1 cellular context compared by ENCODE assay signal in the genomic region with DNA sequence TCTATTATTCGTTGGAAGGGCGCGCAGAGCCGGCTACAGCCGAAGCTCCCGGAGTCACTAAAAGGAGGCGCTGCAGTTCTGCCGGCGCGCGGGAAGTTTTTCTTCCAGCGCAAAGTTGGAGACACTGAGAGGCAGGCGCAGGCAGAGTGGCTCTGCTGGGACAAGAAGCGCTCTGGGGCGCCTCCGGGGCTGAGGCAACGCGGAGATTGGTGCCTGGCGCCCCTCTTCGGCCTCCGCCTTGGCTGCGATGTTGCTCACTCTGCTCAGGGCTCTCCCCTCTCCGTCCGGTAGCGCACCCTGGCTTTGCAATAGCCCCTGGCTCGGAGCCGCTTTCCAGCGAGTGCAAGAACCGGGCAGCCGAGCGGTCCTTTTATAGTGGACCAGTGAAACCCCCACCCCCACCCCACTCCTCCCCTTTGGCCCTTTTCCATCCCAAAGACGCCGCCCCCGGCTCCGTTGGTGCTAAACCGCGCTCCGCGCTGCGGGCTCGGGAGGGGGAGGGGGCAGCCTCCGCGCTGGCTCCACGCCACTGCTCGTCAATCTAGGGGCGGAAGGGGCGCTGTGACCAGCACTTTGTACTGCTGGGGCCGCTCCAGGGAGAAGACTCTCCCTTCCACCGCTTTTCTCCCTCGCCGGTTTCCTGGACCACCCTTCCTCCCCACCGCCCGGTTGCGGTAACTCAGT.
TF ChIP-seq lines count a peak whose summit lies in the region.

A gene (minus strand): TSS at position 344 of the 684 bp plus-strand sequence. CDS start 455 bp downstream, outside the sequence.

TF ChIP-seq in SK-N-SH, 30 proteins besides CTCF, POLR2A, EP300 and RAD21 (continued from another document):
- TF ChIP-seq, protein P1, sequence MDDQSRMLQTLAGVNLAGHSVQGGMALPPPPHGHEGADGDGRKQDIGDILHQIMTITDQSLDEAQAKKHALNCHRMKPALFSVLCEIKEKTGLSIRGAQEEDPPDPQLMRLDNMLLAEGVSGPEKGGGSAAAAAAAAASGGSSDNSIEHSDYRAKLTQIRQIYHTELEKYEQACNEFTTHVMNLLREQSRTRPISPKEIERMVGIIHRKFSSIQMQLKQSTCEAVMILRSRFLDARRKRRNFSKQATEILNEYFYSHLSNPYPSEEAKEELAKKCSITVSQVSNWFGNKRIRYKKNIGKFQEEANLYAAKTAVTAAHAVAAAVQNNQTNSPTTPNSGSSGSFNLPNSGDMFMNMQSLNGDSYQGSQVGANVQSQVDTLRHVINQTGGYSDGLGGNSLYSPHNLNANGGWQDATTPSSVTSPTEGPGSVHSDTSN (IDR thresholded peaks at IDR 0.05), result peak; percentile 18; the same call in 1 of the 2 replicates
- TF ChIP-seq JUND (IDR thresholded peaks at IDR 0.05), result peak; percentile 19; the same call in 1 of the 2 replicates
- TF ChIP-seq TAF1 (IDR thresholded peaks at IDR 0.05; ENCODE audit: borderline replicate concordance, low read depth, low read length), result peak; percentile 93
- TF ChIP-seq POLR2AphosphoS5 (IDR thresholded peaks at IDR 0.05; ENCODE audit: low read depth, low read length), result peak; percentile 100
- no peak for TF ChIP-seq TEAD4 (IDR thresholded peaks at IDR 0.05; ENCODE audit: borderline replicate concordance, insufficient read depth)
- TF ChIP-seq, protein P2, sequence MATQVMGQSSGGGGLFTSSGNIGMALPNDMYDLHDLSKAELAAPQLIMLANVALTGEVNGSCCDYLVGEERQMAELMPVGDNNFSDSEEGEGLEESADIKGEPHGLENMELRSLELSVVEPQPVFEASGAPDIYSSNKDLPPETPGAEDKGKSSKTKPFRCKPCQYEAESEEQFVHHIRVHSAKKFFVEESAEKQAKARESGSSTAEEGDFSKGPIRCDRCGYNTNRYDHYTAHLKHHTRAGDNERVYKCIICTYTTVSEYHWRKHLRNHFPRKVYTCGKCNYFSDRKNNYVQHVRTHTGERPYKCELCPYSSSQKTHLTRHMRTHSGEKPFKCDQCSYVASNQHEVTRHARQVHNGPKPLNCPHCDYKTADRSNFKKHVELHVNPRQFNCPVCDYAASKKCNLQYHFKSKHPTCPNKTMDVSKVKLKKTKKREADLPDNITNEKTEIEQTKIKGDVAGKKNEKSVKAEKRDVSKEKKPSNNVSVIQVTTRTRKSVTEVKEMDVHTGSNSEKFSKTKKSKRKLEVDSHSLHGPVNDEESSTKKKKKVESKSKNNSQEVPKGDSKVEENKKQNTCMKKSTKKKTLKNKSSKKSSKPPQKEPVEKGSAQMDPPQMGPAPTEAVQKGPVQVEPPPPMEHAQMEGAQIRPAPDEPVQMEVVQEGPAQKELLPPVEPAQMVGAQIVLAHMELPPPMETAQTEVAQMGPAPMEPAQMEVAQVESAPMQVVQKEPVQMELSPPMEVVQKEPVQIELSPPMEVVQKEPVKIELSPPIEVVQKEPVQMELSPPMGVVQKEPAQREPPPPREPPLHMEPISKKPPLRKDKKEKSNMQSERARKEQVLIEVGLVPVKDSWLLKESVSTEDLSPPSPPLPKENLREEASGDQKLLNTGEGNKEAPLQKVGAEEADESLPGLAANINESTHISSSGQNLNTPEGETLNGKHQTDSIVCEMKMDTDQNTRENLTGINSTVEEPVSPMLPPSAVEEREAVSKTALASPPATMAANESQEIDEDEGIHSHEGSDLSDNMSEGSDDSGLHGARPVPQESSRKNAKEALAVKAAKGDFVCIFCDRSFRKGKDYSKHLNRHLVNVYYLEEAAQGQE (IDR thresholded peaks at IDR 0.05; ENCODE audit: low read depth, low read length), result peak; percentile 56; the same call in 1 of the 2 replicates
- no peak; the same call in 1 of the 2 replicates for TF ChIP-seq SMC3 (IDR thresholded peaks at IDR 0.05; ENCODE audit: low read depth, low read length)
- 0 out of 2 replicates have a peak, but pooled peaks have one; percentile 42 for TF ChIP-seq MEF2A (IDR thresholded peaks at IDR 0.05; ENCODE audit: borderline replicate concordance, low read depth)
- TF ChIP-seq TCF12 (IDR thresholded peaks at IDR 0.05), result peak; percentile 49; the same call in 1 of the 2 replicates
- TF ChIP-seq CHD2 (IDR thresholded peaks at IDR 0.05; ENCODE audit: low read length, partially characterized antibody), result peak; percentile 82
- TF ChIP-seq FOXM1 (IDR thresholded peaks at IDR 0.05; ENCODE audit: low read depth), result peak; percentile 26; the same call in 1 of the 2 replicates
